Comparison of ENCODE assay signal across 9 cellular contexts in genomic region chr19:55248166-55248675, GRCh38. TPM values are rescaled to one million over a fixed set of nuclear protein-coding genes. Genes with fewer than 3 reads are reported as not detected.
DNase-seq lines count a peak whose midpoint lies in the region; ATAC-seq and TF ChIP-seq lines count a peak whose summit lies in the region.
"Had no signal": no experiment of that assay in that cellular context is flagged by ENCODE, and none has a peak within 500 bp of the region (broad histone marks: within the 10 kb centered on the region; RNA-seq: fewer than 3 reads in every experiment).

No MANE protein-coding gene starts in this region.

- POLR2A ChIA-PET in CD8-positive, alpha-beta memory T cell (lab: Charles Lee): no interaction called here

- peak overlapping the region; percentile 2 for H3K27ac ChIP-seq in CD8-positive, alpha-beta memory T cell (ENCODE audit: low read depth, low read length)
- H3K27ac ChIP-seq in RWPE2 (ENCODE audit: poor library complexity, severe bottlenecking): peak overlapping the region; percentile 1
- H3K27ac ChIP-seq: psoas muscle had no signal

- no peak for DNase-seq in CD8-positive, alpha-beta memory T cell
- DNase-seq in RWPE2 (ENCODE audit: low spot score) (no peak), memory B cell (ENCODE audit: low spot score in 2 of 2) (no peak), EL (no peak), NCI-H524 (lab: John Stamatoyannopoulos, UW) (no peak)
- DNase-seq: stimulated activated CD4-positive, alpha-beta T cell treated with anti-CD3 and anti-CD28 coated beads, Interleukin-4, amount 100 ng/mL, for 1 hour had no signal

- CTCF ChIA-PET in CD8-positive, alpha-beta memory T cell (lab: Charles Lee): no interaction called here

- no peak for TF ChIP-seq CTCF in RWPE2 (IDR thresholded peaks at IDR 0.05; ENCODE audit: poor library complexity, severe bottlenecking)

- H3K36me3 ChIP-seq in CD8-positive, alpha-beta memory T cell (ENCODE audit: insufficient read depth, low read length): peaks cover 35% of the 10 kb centered on the region
- peaks cover 32% of the 10 kb centered on the region for H3K36me3 ChIP-seq in RWPE2 (ENCODE audit: low read depth)

- peaks cover 0 to 57% (median 10%) of the 10 kb centered on the region in 3 donors for H3K36me3 Mint-ChIP-seq in CD8-positive, alpha-beta memory T cell
- peaks cover 17% of the 10 kb centered on the region for H3K36me3 Mint-ChIP-seq in memory B cell

- no peaks in the 10 kb centered on the region for H3K9me3 ChIP-seq in CD8-positive, alpha-beta memory T cell (ENCODE audit: low read length)
- no peaks in the 10 kb centered on the region for H3K9me3 ChIP-seq in RWPE2 (ENCODE audit: severe bottlenecking)
- H3K9me3 ChIP-seq: heart left ventricle, psoas muscle had no signal

- no peaks in the 10 kb centered on the region for H3K27me3 Mint-ChIP-seq in CD8-positive, alpha-beta memory T cell
- H3K27me3 Mint-ChIP-seq in memory B cell: no peaks in the 10 kb centered on the region

- no peaks in the 10 kb centered on the region for H3K9me3 Mint-ChIP-seq in CD8-positive, alpha-beta memory T cell
- H3K9me3 Mint-ChIP-seq in memory B cell: no peaks in the 10 kb centered on the region

- H3K4me3 Mint-ChIP-seq in CD8-positive, alpha-beta memory T cell: peak overlapping the region in 1 of 7 donors; percentile 6
- H3K4me3 Mint-ChIP-seq in memory B cell: peak overlapping the region; percentile 22

- H3K27ac Mint-ChIP-seq in CD8-positive, alpha-beta memory T cell: peak overlapping the region; percentile 43 to 88 (median 71)
- no peak overlapping the region for H3K27ac Mint-ChIP-seq in memory B cell

- H3K27me3 ChIP-seq in CD8-positive, alpha-beta memory T cell (ENCODE audit: insufficient read depth, low read length, poor library complexity, severe bottlenecking): no peaks in the 10 kb centered on the region
- no peaks in the 10 kb centered on the region for H3K27me3 ChIP-seq in RWPE2 (ENCODE audit: insufficient read depth, poor library complexity, severe bottlenecking)
- H3K27me3 ChIP-seq: heart left ventricle had no signal

- no peak overlapping the region for H3K4me3 ChIP-seq in CD8-positive, alpha-beta memory T cell (ENCODE audit: low read length)
- H3K4me3 ChIP-seq in RWPE2 (ENCODE audit: severe bottlenecking): no peak overlapping the region
- H3K4me3 ChIP-seq: heart left ventricle, psoas muscle had no signal

- peaks cover 34 to 58% (median 42%) of the 10 kb centered on the region in 3 donors for H3K4me1 Mint-ChIP-seq in CD8-positive, alpha-beta memory T cell
- peaks cover 30% of the 10 kb centered on the region for H3K4me1 Mint-ChIP-seq in memory B cell

- ATAC-seq in RWPE2 (ENCODE audit: low read depth) (no peak), memory B cell (ENCODE audit: low read depth) (no peak), HG03521 (IDR thresholded peaks at IDR 0.05; ENCODE audit: unreplicated experiment) (no peak)

- H3K4me1 ChIP-seq in CD8-positive, alpha-beta memory T cell (ENCODE audit: insufficient read depth, low read length): peaks cover 63% of the 10 kb centered on the region
- peaks cover 14% of the 10 kb centered on the region for H3K4me1 ChIP-seq in RWPE2 (ENCODE audit: insufficient read depth, poor library complexity, severe bottlenecking)

RNA-seq across cellular contexts. Expression of gene PPP6R1, which starts 10.6 kb away (rescaled TPM):
- total RNA-seq in CD8-positive, alpha-beta memory T cell: 100 to 1,000 TPM; 216 to 225 TPM
- 143 TPM for polyA plus RNA-seq in CD8-positive, alpha-beta memory T cell

RNA-seq across cellular contexts. Expression of gene TMEM86B, which starts 19.7 kb away (rescaled TPM):
- total RNA-seq in CD8-positive, alpha-beta memory T cell: 10 to 100 TPM in 1 of 2 experiments, 1 to 10 TPM in 1; 8.5 to 10.3 TPM
- 2.9 TPM for polyA plus RNA-seq in CD8-positive, alpha-beta memory T cell

RNA-seq across cellular contexts. Expression of gene HSPBP1, which starts 31.7 kb away (rescaled TPM):
- total RNA-seq in CD8-positive, alpha-beta memory T cell: 10 to 100 TPM; 82.9 to 84.1 TPM
- 46.4 TPM for polyA plus RNA-seq in CD8-positive, alpha-beta memory T cell

RNA-seq across cellular contexts. Expression of gene BRSK1, which starts 35.6 kb away (rescaled TPM):
- 1 to 10 TPM; 4.1 to 5.7 TPM for total RNA-seq in CD8-positive, alpha-beta memory T cell
- polyA plus RNA-seq in CD8-positive, alpha-beta memory T cell: 0.82 TPM

RNA-seq across cellular contexts. Expression of gene PTPRH, which starts 38.9 kb away (rescaled TPM):
- not detected for total RNA-seq in CD8-positive, alpha-beta memory T cell
- polyA plus RNA-seq in CD8-positive, alpha-beta memory T cell: not detected
